In genomic region chr2:199972088-199972626, GRCh38 we compare ENCODE assay signal across 25 cellular contexts.
"Had no signal": no experiment of that assay in that cellular context is flagged by ENCODE, and none has a peak within 500 bp of the region (broad histone marks: within the 10 kb centered on the region; RNA-seq: fewer than 3 reads in every experiment).

No MANE protein-coding gene starts in this region.

- ATAC-seq: effector memory CD8-positive, alpha-beta T cell; esophagus mucosa; gastrocnemius medialis; heart left ventricle; lower lobe of right lung had no signal

- H3K27me3 Mint-ChIP-seq: central memory CD8-positive, alpha-beta T cell; dendritic cell treated with granulocyte-macrophage colony-stimulating factor and Interleukin-4, amounts not matched to agents 40 ng/mL and 50 ng/mL, for 4 days; effector memory CD8-positive, alpha-beta T cell had no signal

- H3K27ac Mint-ChIP-seq: dendritic cell treated with granulocyte-macrophage colony-stimulating factor and Interleukin-4, amounts not matched to agents 40 ng/mL and 50 ng/mL, for 4 days; effector memory CD8-positive, alpha-beta T cell; endodermal cell; immature natural killer cell; mesothelial cell of epicardium had no signal

- H3K36me3 Mint-ChIP-seq: mesothelial cell of epicardium had no signal

- FAIRE-seq: endometrium had no signal

- H3K36me3 ChIP-seq: colonic mucosa, gastrocnemius medialis had no signal

- DNase-seq: cerebellar nuclear complex; colonic mucosa; cortex of kidney; effector CD8-positive, alpha-beta T cell; effector memory CD8-positive, alpha-beta T cell; endodermal cell; erythroblast; esophagus squamous epithelium; foreskin fibroblast; foreskin melanocyte; gastrocnemius medialis; heart left ventricle; hypothalamus; immature natural killer cell; islet precursor cell; left ventricle myocardium inferior; lower lobe of right lung; mesenchymal stem cell had no signal

- H3K9me3 Mint-ChIP-seq: central memory CD8-positive, alpha-beta T cell; dendritic cell treated with granulocyte-macrophage colony-stimulating factor and Interleukin-4, amounts not matched to agents 40 ng/mL and 50 ng/mL, for 4 days; effector memory CD8-positive, alpha-beta T cell; endodermal cell; immature natural killer cell had no signal

- H3K4me1 Mint-ChIP-seq: central memory CD8-positive, alpha-beta T cell; endodermal cell; immature natural killer cell; mesothelial cell of epicardium had no signal

- H3K4me3 ChIP-seq: colonic mucosa, esophagus squamous epithelium, gastrocnemius medialis, heart left ventricle, hepatocyte, left ventricle myocardium inferior, lower lobe of right lung had no signal

- H3K9me3 ChIP-seq: colonic mucosa, esophagus squamous epithelium, gastrocnemius medialis, heart left ventricle, left ventricle myocardium inferior, lower lobe of right lung had no signal

- H3K27ac ChIP-seq: colonic mucosa, epithelial cell of prostate, esophagus squamous epithelium, gastrocnemius medialis, heart left ventricle, hepatocyte, left ventricle myocardium inferior, lower lobe of right lung had no signal

- H3K4me3 Mint-ChIP-seq: central memory CD8-positive, alpha-beta T cell; dendritic cell treated with granulocyte-macrophage colony-stimulating factor and Interleukin-4, amounts not matched to agents 40 ng/mL and 50 ng/mL, for 4 days; effector memory CD8-positive, alpha-beta T cell; endodermal cell; immature natural killer cell; mesothelial cell of epicardium had no signal

- H3K4me1 ChIP-seq: colonic mucosa, esophagus squamous epithelium, gastrocnemius medialis, heart left ventricle, left ventricle myocardium inferior, lower lobe of right lung had no signal

- H3K27me3 ChIP-seq: colonic mucosa, esophagus squamous epithelium, gastrocnemius medialis, heart left ventricle, hepatocyte had no signal
